1 cellular context compared by ENCODE assay signal in genomic region chr15:59594493-59594942, GRCh38.
TF ChIP-seq lines count a peak whose summit lies in the region.

No MANE protein-coding gene starts in this region.

TF ChIP-seq in HepG2, 621 proteins besides CTCF, POLR2A, EP300 and RAD21 (continued from another document and continues in another):
- TF ChIP-seq TCF12 (IDR thresholded peaks at IDR 0.05) (no peak), TCF12 (CRISPR knock-in tag; IDR thresholded peaks at IDR 0.05) (no peak), KDM3A (CRISPR knock-in tag; IDR thresholded peaks at IDR 0.05; ENCODE audit: low read depth) (no peak), MAFF (IDR thresholded peaks at IDR 0.05; ENCODE audit: low read depth, low read length) (no peak), ZNF674 (CRISPR knock-in tag; IDR thresholded peaks at IDR 0.05; ENCODE audit: low read depth) (no peak), CSRNP1 (CRISPR knock-in tag; IDR thresholded peaks at IDR 0.05) (no peak), GATAD2A (CRISPR knock-in tag; IDR thresholded peaks at IDR 0.05) (peak; percentile 59), NFE2 (CRISPR knock-in tag; IDR thresholded peaks at IDR 0.05) (no peak), MEF2D (CRISPR knock-in tag; IDR thresholded peaks at IDR 0.05) (no peak), ZNF740 (CRISPR knock-in tag; IDR thresholded peaks at IDR 0.05) (no peak), NCOA2 (CRISPR knock-in tag; IDR thresholded peaks at IDR 0.05) (peak; percentile 31; the same call in 1 of the 2 replicates), FOSL2 (CRISPR knock-in tag; IDR thresholded peaks at IDR 0.05) (peak; percentile 83), HOXD1 (CRISPR knock-in tag; IDR thresholded peaks at IDR 0.05) (no peak), DMTF1 (CRISPR knock-in tag; IDR thresholded peaks at IDR 0.05) (no peak), ZNF547 (CRISPR knock-in tag; IDR thresholded peaks at IDR 0.05) (0 out of 2 replicates have a peak, but pooled peaks have one; percentile 34), BCL6 (CRISPR knock-in tag; IDR thresholded peaks at IDR 0.05) (peak; percentile 26; the same call in 1 of the 2 replicates), SAP130 (CRISPR knock-in tag; IDR thresholded peaks at IDR 0.05; ENCODE audit: low read depth) (peak; percentile 31; the same call in 1 of the 2 replicates), NFIC (IDR thresholded peaks at IDR 0.05; ENCODE audit: low read length) (no peak), ASH2L (IDR thresholded peaks at IDR 0.05; ENCODE audit: insufficient read length, low read depth, low read length) (peak; percentile 16), TSC22D2 (CRISPR knock-in tag; IDR thresholded peaks at IDR 0.05; ENCODE audit: borderline replicate concordance) (no peak), GATA4 (IDR thresholded peaks at IDR 0.05; ENCODE audit: borderline replicate concordance, low read depth) (no peak), GZF1 (CRISPR knock-in tag; IDR thresholded peaks at IDR 0.05) (no peak), ZKSCAN8 (CRISPR knock-in tag; IDR thresholded peaks at IDR 0.05; ENCODE audit: borderline replicate concordance) (no peak), MYNN (CRISPR knock-in tag; IDR thresholded peaks at IDR 0.05; ENCODE audit: low read depth) (no peak), SMAD9 (CRISPR knock-in tag; IDR thresholded peaks at IDR 0.05) (no peak), PHB2 (IDR thresholded peaks at IDR 0.05; ENCODE audit: partially characterized antibody) (no peak), ATF3 (CRISPR knock-in tag; IDR thresholded peaks at IDR 0.05) (peak; percentile 84), TP53 (CRISPR knock-in tag; conservative IDR thresholded peaks at IDR 0.05) (no peak), HOXA9 (CRISPR knock-in tag; IDR thresholded peaks at IDR 0.05; ENCODE audit: borderline replicate concordance) (no peak), TEF (CRISPR knock-in tag; IDR thresholded peaks at IDR 0.05) (no peak), ATF7-NPFF (CRISPR knock-in tag; IDR thresholded peaks at IDR 0.05; ENCODE audit: low read depth) (no peak), YEATS2 (CRISPR knock-in tag; IDR thresholded peaks at IDR 0.05; ENCODE audit: borderline replicate concordance) (no peak; the same call in 1 of the 2 replicates), SOX13 (IDR thresholded peaks at IDR 0.05) (no peak), SOX13 (CRISPR knock-in tag; conservative IDR thresholded peaks at IDR 0.05 in 1 of 2, IDR thresholded peaks at IDR 0.05 in 1 of 2) (peak in 1 of 2 experiments; percentile 63; a peak in 1 of 4 replicates), ADNP (CRISPR knock-in tag; IDR thresholded peaks at IDR 0.05) (no peak), ZNF619 (CRISPR knock-in tag; IDR thresholded peaks at IDR 0.05) (no peak), ARID4A (CRISPR knock-in tag; IDR thresholded peaks at IDR 0.05; ENCODE audit: borderline replicate concordance) (no peak), HNF1A (IDR thresholded peaks at IDR 0.05; ENCODE audit: low read depth) (no peak), HNF1A (CRISPR knock-in tag; IDR thresholded peaks at IDR 0.05; ENCODE audit: borderline replicate concordance) (no peak), RELA (CRISPR knock-in tag; IDR thresholded peaks at IDR 0.05) (no peak), EED (CRISPR knock-in tag; IDR thresholded peaks at IDR 0.05) (no peak), HNRNPH1 (optimal IDR thresholded peaks at IDR 0.05; ENCODE audit: low read depth, low read length) (no peak), DPF2 (CRISPR knock-in tag; IDR thresholded peaks at IDR 0.05; ENCODE audit: borderline replicate concordance, low read depth) (0 out of 2 replicates have a peak, but pooled peaks have one; percentile 33), NFAT5 (CRISPR knock-in tag; IDR thresholded peaks at IDR 0.05) (no peak)
